21 cellular contexts compared by ENCODE assay signal in genomic region chr1:161309868-161310267, GRCh38. TPM values are rescaled to one million over a fixed set of nuclear protein-coding genes. Genes with fewer than 3 reads are reported as not detected.
"Had no signal": no experiment of that assay in that cellular context is flagged by ENCODE, and none has a peak within 500 bp of the region (broad histone marks: within the 10 kb centered on the region; RNA-seq: fewer than 3 reads in every experiment).

TSS of gene MPZ (minus strand) at chr1:161309968. CDS start at chr1:161309905, 63 bp downstream.

- H3K27me3 Mint-ChIP-seq: activated T-helper 17 cell treated with anti-CD3 and anti-CD28 coated beads, Interleukin-2, amount 50 U/mL, for 72 hours; naive thymus-derived CD8-positive, alpha-beta T cell had no signal

- FAIRE-seq: astrocyte had no signal

- H3K36me3 ChIP-seq: cardiac muscle cell, gastroesophageal sphincter, left lung, sigmoid colon, stomach had no signal

- ATAC-seq: activated T-helper 17 cell treated with anti-CD3 and anti-CD28 coated beads, Interleukin-2, amount 50 U/mL, for 72 hours; gastroesophageal sphincter; left lung; mucosa of descending colon; naive thymus-derived CD8-positive, alpha-beta T cell; psoas muscle had no signal

- H3K36me3 Mint-ChIP-seq: naive thymus-derived CD8-positive, alpha-beta T cell had no signal

- H3K4me3 ChIP-seq: cardiac muscle cell, dorsolateral prefrontal cortex, hepatocyte, left lung, mucosa of descending colon, psoas muscle, stomach, testis had no signal

- DNase-seq: activated CD4-positive, alpha-beta T cell treated with anti-CD3 and anti-CD28 coated beads, Interleukin-2, amount 50 U/mL, for 4 hours; activated CD4-positive, CD25-positive, alpha-beta regulatory T cell treated with anti-CD3 and anti-CD28 coated beads, Interleukin-2, amount 50 U/mL, for 72 hours; activated naive CD4-positive, alpha-beta T cell treated with Interleukin-2 at 50 U/mL for 16 hours; dorsolateral prefrontal cortex; erythroblast; islet precursor cell; left lung; mucosa of descending colon; naive thymus-derived CD8-positive, alpha-beta T cell; psoas muscle; sigmoid colon; stimulated activated CD4-positive, alpha-beta T cell treated with anti-CD3 and anti-CD28 coated beads, Interleukin-1b, Interleukin-23, amount 100 ng/mL, for 48 hours; stomach; T-helper 1 cell; T1000; testis had no signal

- H2AFZ ChIP-seq: hepatocyte had no signal

- H3K4me2 ChIP-seq: hepatocyte had no signal

- H3K9me3 ChIP-seq: gastroesophageal sphincter, left lung, mucosa of descending colon, psoas muscle, sigmoid colon, stomach, testis had no signal

- H3K27me3 ChIP-seq: cardiac muscle cell, dorsolateral prefrontal cortex, hepatocyte, left lung, sigmoid colon, testis had no signal

- H3K4me3 Mint-ChIP-seq: activated T-helper 17 cell treated with anti-CD3 and anti-CD28 coated beads, Interleukin-2, amount 50 U/mL, for 72 hours; naive thymus-derived CD8-positive, alpha-beta T cell had no signal

- H3K4me1 ChIP-seq: psoas muscle had no signal

- H3K27ac ChIP-seq: cardiac muscle cell, hepatocyte, psoas muscle, stomach, testis had no signal

- H3K9me3 Mint-ChIP-seq: activated T-helper 17 cell treated with anti-CD3 and anti-CD28 coated beads, Interleukin-2, amount 50 U/mL, for 72 hours; naive thymus-derived CD8-positive, alpha-beta T cell had no signal

RNA-seq across cellular contexts. Expression of gene MPZ, which starts in this region (rescaled TPM):
- polyA plus RNA-seq: naive thymus-derived CD8-positive, alpha-beta T cell had no signal
